Comparison of ENCODE assay signal across 8 cellular contexts in the genomic region with DNA sequence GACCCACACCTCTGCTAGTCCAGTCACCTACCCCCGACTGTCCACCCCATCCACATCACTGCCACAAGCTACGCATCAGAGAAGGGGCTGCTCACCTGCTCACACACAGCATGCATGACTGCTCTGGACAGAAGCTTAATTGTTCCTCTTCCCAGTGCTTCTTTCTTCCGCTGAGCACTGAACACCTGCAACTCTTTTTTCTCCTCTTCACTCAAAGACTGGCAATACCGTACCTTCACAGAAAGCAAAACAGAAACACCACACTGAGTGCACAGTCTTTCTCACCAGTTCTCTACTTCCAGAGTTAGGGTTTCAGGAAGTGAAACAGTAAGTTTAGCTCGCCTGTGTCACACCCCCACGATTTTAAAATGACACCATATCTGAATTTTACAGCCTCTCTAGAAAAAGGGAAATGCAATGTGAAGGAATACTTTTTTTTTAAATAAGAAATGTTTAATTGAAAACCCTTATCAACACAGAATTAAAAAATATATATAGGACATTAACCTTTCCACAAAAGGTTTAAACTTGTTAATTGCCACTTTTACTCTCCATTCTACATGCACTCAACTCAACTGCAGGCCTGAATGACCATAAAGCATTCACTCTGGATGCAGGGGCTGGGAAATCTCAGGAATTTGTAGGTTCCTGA.
DNase-seq lines count a peak whose midpoint lies in the region; ATAC-seq and TF ChIP-seq lines count a peak whose summit lies in the region.

No MANE protein-coding gene starts in this region.

- no peak overlapping the region for H3K14ac ChIP-seq in trophoblast cell (ENCODE audit: low read length)

- no CpG with 5 or more reads among the region's 6 CpGs for WGBS in trophoblast cell (ENCODE audit: extremely low coverage, insufficient coverage, insufficient read length)

- no peaks in the 10 kb centered on the region for H3K9me3 Mint-ChIP-seq in T-helper 1 cell treated with Interleukin-12 subunit alpha and Interleukin-12 subunit beta and Interleukin-4 antibody, amounts not matched to agents 30 μg/mL and 1 μg/mL, for 36 hours
- no peaks in the 10 kb centered on the region for H3K9me3 Mint-ChIP-seq in stimulated activated memory B cell treated with anti-CD40 and anti-IgM and Interleukin-4, amounts not matched to agents 10 μg/mL and 1 μg/mL and 100 μg/mL, for 72 hours

- no peak overlapping the region for H4K8ac ChIP-seq in trophoblast cell (ENCODE audit: low read depth, low read length)

- H3K27me3 ChIP-seq in trophoblast cell (ENCODE audit: insufficient read depth, low read length), result no peaks in the 10 kb centered on the region
- no peaks in the 10 kb centered on the region for H3K27me3 ChIP-seq in right atrium auricular region

- H3K23ac ChIP-seq in trophoblast cell (ENCODE audit: low read length), result no peak overlapping the region

- no peaks in the 10 kb centered on the region for H3K79me1 ChIP-seq in trophoblast cell (ENCODE audit: low read length)

- no peak overlapping the region for H3K4me2 ChIP-seq in trophoblast cell (ENCODE audit: low read length)

- H2AFZ ChIP-seq in trophoblast cell (ENCODE audit: insufficient read depth, low read length, poor library complexity), result no peak overlapping the region

- H3K27me3 Mint-ChIP-seq in T-helper 1 cell treated with Interleukin-12 subunit alpha and Interleukin-12 subunit beta and Interleukin-4 antibody, amounts not matched to agents 30 μg/mL and 1 μg/mL, for 36 hours (ENCODE audit: low read depth), result peaks cover 20% of the 10 kb centered on the region
- H3K27me3 Mint-ChIP-seq in stimulated activated memory B cell treated with anti-CD40 and anti-IgM and Interleukin-4, amounts not matched to agents 10 μg/mL and 1 μg/mL and 100 μg/mL, for 72 hours, result no peaks in the 10 kb centered on the region

- H3K27ac Mint-ChIP-seq in T-helper 1 cell treated with Interleukin-12 subunit alpha and Interleukin-12 subunit beta and Interleukin-4 antibody, amounts not matched to agents 30 μg/mL and 1 μg/mL, for 36 hours, result peak overlapping the region; percentile 17
- peak overlapping the region; percentile 76 for H3K27ac Mint-ChIP-seq in stimulated activated memory B cell treated with anti-CD40 and anti-IgM and Interleukin-4, amounts not matched to agents 10 μg/mL and 1 μg/mL and 100 μg/mL, for 72 hours

- H3K36me3 ChIP-seq in trophoblast cell (ENCODE audit: control insufficient read depth in 1 of 2, insufficient read depth in 2 of 2, low read length in 2 of 2) (peaks cover 5 to 21% of the 10 kb centered on the region in 2 experiments), right atrium auricular region (peaks cover 22% of the 10 kb centered on the region)

- peaks cover 18% of the 10 kb centered on the region for H3K4me1 Mint-ChIP-seq in T-helper 1 cell treated with Interleukin-12 subunit alpha and Interleukin-12 subunit beta and Interleukin-4 antibody, amounts not matched to agents 30 μg/mL and 1 μg/mL, for 36 hours (ENCODE audit: low read depth)
- H3K4me1 Mint-ChIP-seq in stimulated activated memory B cell treated with anti-CD40 and anti-IgM and Interleukin-4, amounts not matched to agents 10 μg/mL and 1 μg/mL and 100 μg/mL, for 72 hours, result peaks cover 55% of the 10 kb centered on the region

- peak overlapping the region; percentile 66 for H3K4me3 Mint-ChIP-seq in T-helper 1 cell treated with Interleukin-12 subunit alpha and Interleukin-12 subunit beta and Interleukin-4 antibody, amounts not matched to agents 30 μg/mL and 1 μg/mL, for 36 hours
- H3K4me3 Mint-ChIP-seq in stimulated activated memory B cell treated with anti-CD40 and anti-IgM and Interleukin-4, amounts not matched to agents 10 μg/mL and 1 μg/mL and 100 μg/mL, for 72 hours, result peak overlapping the region; percentile 78

- POLR2A ChIA-PET in HEK293T (lab: Yijun Ruan, JAX), result no interaction called here

- no peaks in the 10 kb centered on the region for H3K4me1 ChIP-seq in trophoblast cell (ENCODE audit: control insufficient read depth in 1 of 2, insufficient read depth in 2 of 2, low read length in 2 of 2)
- peaks cover 0 to 19% of the 10 kb centered on the region in 2 donors for H3K4me1 ChIP-seq in right atrium auricular region

- TF ChIP-seq CTCF in right atrium auricular region (IDR thresholded peaks at IDR 0.05), result no peak

- DNase-seq in COLO668 (lab: John Stamatoyannopoulos, UW; ENCODE audit: unreplicated experiment) (peak; percentile 4), trophoblast cell (no peak), right atrium auricular region (ENCODE audit: low spot score) (no peak), HEK293T (ENCODE audit: extremely low spot score) (no peak)

- no peak overlapping the region for H3K18ac ChIP-seq in trophoblast cell (ENCODE audit: low read length)

- no peaks in the 10 kb centered on the region for H3K79me2 ChIP-seq in trophoblast cell (ENCODE audit: control insufficient read depth, insufficient read depth, low read length, poor library complexity)

- H3K9me3 ChIP-seq in trophoblast cell (ENCODE audit: insufficient read depth, low read depth, low read length) (no peaks in the 10 kb centered on the region), right atrium auricular region (no peaks in the 10 kb centered on the region)

- H3K36me3 Mint-ChIP-seq in T-helper 1 cell treated with Interleukin-12 subunit alpha and Interleukin-12 subunit beta and Interleukin-4 antibody, amounts not matched to agents 30 μg/mL and 1 μg/mL, for 36 hours (ENCODE audit: low read depth), result no peaks in the 10 kb centered on the region
- peaks cover 18% of the 10 kb centered on the region for H3K36me3 Mint-ChIP-seq in stimulated activated memory B cell treated with anti-CD40 and anti-IgM and Interleukin-4, amounts not matched to agents 10 μg/mL and 1 μg/mL and 100 μg/mL, for 72 hours

- H2BK12ac ChIP-seq in trophoblast cell (ENCODE audit: low read length), result no peak overlapping the region

- no peak overlapping the region for H4K12ac ChIP-seq in trophoblast cell (ENCODE audit: low read depth, low read length)

- CTCF ChIA-PET in HEK293T (lab: Yijun Ruan, JAX), result no interaction called here

- no peak overlapping the region for H3K9ac ChIP-seq in trophoblast cell (ENCODE audit: low read length)

- no peak overlapping the region for H2BK5ac ChIP-seq in trophoblast cell (ENCODE audit: low read depth, low read length, poor library complexity)

- H4K91ac ChIP-seq in trophoblast cell (ENCODE audit: low read depth, low read length), result no peak overlapping the region

- H3K4me3 ChIP-seq in trophoblast cell (ENCODE audit: low read depth, low read length) (no peak overlapping the region), right atrium auricular region (no peak overlapping the region)

- peak; percentile 98 for ATAC-seq in GM19035 (IDR thresholded peaks at IDR 0.05; ENCODE audit: unreplicated experiment)
- ATAC-seq in HG03095 (IDR thresholded peaks at IDR 0.05; ENCODE audit: unreplicated experiment), result peak; percentile 98
- peak; percentile 97 for ATAC-seq in stimulated activated memory B cell treated with anti-CD40 and anti-IgM and Interleukin-4, amounts not matched to agents 10 μg/mL and 1 μg/mL and 100 μg/mL, for 72 hours

- no peak overlapping the region for H2BK120ac ChIP-seq in trophoblast cell (ENCODE audit: insufficient read depth, low read length, poor library complexity)

- no peak overlapping the region for H2AK5ac ChIP-seq in trophoblast cell (ENCODE audit: low read length)

- no peak overlapping the region for H3K27ac ChIP-seq in trophoblast cell (ENCODE audit: low read depth, low read length)
- no peak overlapping the region for H3K27ac ChIP-seq in right atrium auricular region

- no peak overlapping the region for H3K4ac ChIP-seq in trophoblast cell (ENCODE audit: low read depth, low read length)

TF ChIP-seq in HEK293T, 16 proteins besides CTCF, POLR2A, EP300 and RAD21:
- TF ChIP-seq FOXM1 (IDR thresholded peaks at IDR 0.05; ENCODE audit: borderline replicate concordance) (no peak), HDGF (IDR thresholded peaks at IDR 0.05; ENCODE audit: borderline replicate concordance) (no peak), PKNOX1 (IDR thresholded peaks at IDR 0.05) (no peak), SP1 (IDR thresholded peaks at IDR 0.05) (no peak), CTBP1 (IDR thresholded peaks at IDR 0.05; ENCODE audit: borderline replicate concordance) (no peak), L3MBTL2 (conservative IDR thresholded peaks at IDR 0.05) (no peak), SUZ12 (IDR thresholded peaks at IDR 0.05) (no peak), FOXA1 (IDR thresholded peaks at IDR 0.05) (no peak), BHLHE40 (IDR thresholded peaks at IDR 0.05; ENCODE audit: borderline replicate concordance) (no peak), ZNF384 (IDR thresholded peaks at IDR 0.05) (no peak), TARDBP (IDR thresholded peaks at IDR 0.05) (no peak), LEF1 (IDR thresholded peaks at IDR 0.05; ENCODE audit: borderline replicate concordance) (no peak), NFRKB (IDR thresholded peaks at IDR 0.05) (no peak), ARNT (IDR thresholded peaks at IDR 0.05) (no peak), ELF4 (IDR thresholded peaks at IDR 0.05) (no peak), FOXK2 (IDR thresholded peaks at IDR 0.05) (no peak)
